In genomic region chr11:117022526-117022925, GRCh38 we compare ENCODE assay signal across 13 cellular contexts.
A peak's percentile ranks its signal among the peaks of the same experiment; 100 is the strongest.
DNase-seq lines count a peak whose midpoint lies in the region; ATAC-seq and TF ChIP-seq lines count a peak whose summit lies in the region.
"Had no signal": no experiment of that assay in that cellular context is flagged by ENCODE, and none has a peak within 500 bp of the region (broad histone marks: within the 10 kb centered on the region; RNA-seq: fewer than 3 reads in every experiment).

No MANE protein-coding gene starts in this region.

- no peaks in the 10 kb centered on the region for H3K9me3 ChIP-seq in CD4-positive, CD25-positive, alpha-beta regulatory T cell (ENCODE audit: control insufficient read depth in 2 of 2, low read length in 2 of 2)
- no peaks in the 10 kb centered on the region for H3K9me3 ChIP-seq in ascending aorta
- H3K9me3 ChIP-seq: thyroid gland had no signal

- H3K4me1 Mint-ChIP-seq in CD4-positive, CD25-positive, alpha-beta regulatory T cell, result peaks cover 36 to 80% (median 66%) of the 10 kb centered on the region in 4 donors
- peaks cover 82% of the 10 kb centered on the region for H3K4me1 Mint-ChIP-seq in activated CD8-positive, alpha-beta T cell treated with anti-CD3 and anti-CD28 coated beads for 36 hours (ENCODE audit: low read depth)
- H3K4me1 Mint-ChIP-seq in naive B cell, result peaks cover 61 to 93% (median 76%) of the 10 kb centered on the region in 3 donors

- peak; percentile 55 to 56 for ATAC-seq in CD4-positive, CD25-positive, alpha-beta regulatory T cell (ENCODE audit: low read depth in 2 of 2)
- peak; percentile 40 for ATAC-seq in GM18499 (IDR thresholded peaks at IDR 0.05; ENCODE audit: insufficient read depth, unreplicated experiment)
- peak; percentile 56 for ATAC-seq in activated CD8-positive, alpha-beta T cell treated with anti-CD3 and anti-CD28 coated beads for 36 hours
- ATAC-seq in naive B cell (ENCODE audit: low read depth in 2 of 2), result no peak
- no peak for ATAC-seq in GM18858 (IDR thresholded peaks at IDR 0.05; ENCODE audit: unreplicated experiment)
- ATAC-seq: sciatic nerve had no signal

- peak overlapping the region; percentile 39 for H3K27ac ChIP-seq in CD4-positive, CD25-positive, alpha-beta regulatory T cell (ENCODE audit: insufficient read depth, low read length, poor library complexity, severe bottlenecking)
- H3K27ac ChIP-seq in ascending aorta, result no peak overlapping the region

- H3K27me3 ChIP-seq in CD4-positive, CD25-positive, alpha-beta regulatory T cell (ENCODE audit: control insufficient read depth, insufficient read depth, low read length), result no peaks in the 10 kb centered on the region
- H3K27me3 ChIP-seq in ascending aorta, result no peaks in the 10 kb centered on the region
- H3K27me3 ChIP-seq: thyroid gland had no signal

- H3K36me3 ChIP-seq in CD4-positive, CD25-positive, alpha-beta regulatory T cell (ENCODE audit: control insufficient read depth, insufficient read depth, low read length), result no peaks in the 10 kb centered on the region
- no peaks in the 10 kb centered on the region for H3K36me3 ChIP-seq in ascending aorta
- H3K36me3 ChIP-seq: thyroid gland had no signal

- DNase-seq in CD4-positive, CD25-positive, alpha-beta regulatory T cell, result peak in 2 of 3 donors; percentile 58 to 72
- peak; percentile 21 for DNase-seq in activated CD8-positive, alpha-beta T cell treated with anti-CD3 and anti-CD28 coated beads for 36 hours
- DNase-seq in naive B cell, result no peak
- no peak for DNase-seq in HK-2 (ENCODE audit: unreplicated experiment)
- DNase-seq in ascending aorta (ENCODE audit: low spot score in 2 of 2), result no peak
- no peak for DNase-seq in activated effector memory CD4-positive, alpha-beta T cell treated with anti-CD3 and anti-CD28 coated beads, Interleukin-2, amount 50 U/mL, for 16 hours
- DNase-seq: activated CD4-positive, alpha-beta T cell treated with anti-CD3 and anti-CD28 coated beads for 48 hours; Calu3; NCI-H2081; thyroid gland had no signal

- peak overlapping the region; percentile 43 for H3K4me3 ChIP-seq in CD4-positive, CD25-positive, alpha-beta regulatory T cell (ENCODE audit: low read depth, low read length)
- H3K4me3 ChIP-seq in ascending aorta, result no peak overlapping the region
- H3K4me3 ChIP-seq: thyroid gland had no signal

- peaks cover 0 to 1% (median 0%) of the 10 kb centered on the region in 7 donors for H3K9me3 Mint-ChIP-seq in CD4-positive, CD25-positive, alpha-beta regulatory T cell
- peaks cover 1% of the 10 kb centered on the region for H3K9me3 Mint-ChIP-seq in activated CD8-positive, alpha-beta T cell treated with anti-CD3 and anti-CD28 coated beads for 36 hours
- H3K9me3 Mint-ChIP-seq in naive B cell, result no peaks in the 10 kb centered on the region

- peaks cover 43% of the 10 kb centered on the region for H3K4me1 ChIP-seq in CD4-positive, CD25-positive, alpha-beta regulatory T cell (ENCODE audit: control insufficient read depth, insufficient read depth, low read length, poor library complexity, severe bottlenecking)
- no peaks in the 10 kb centered on the region for H3K4me1 ChIP-seq in ascending aorta

- H3K27ac Mint-ChIP-seq in CD4-positive, CD25-positive, alpha-beta regulatory T cell, result peak overlapping the region; percentile 0 to 60 (median 55)
- H3K27ac Mint-ChIP-seq in activated CD8-positive, alpha-beta T cell treated with anti-CD3 and anti-CD28 coated beads for 36 hours, result peak overlapping the region; percentile 79
- H3K27ac Mint-ChIP-seq in naive B cell, result peak overlapping the region in 5 of 6 donors; percentile 0 to 91 (median 63)

- no peaks in the 10 kb centered on the region for H3K36me3 Mint-ChIP-seq in CD4-positive, CD25-positive, alpha-beta regulatory T cell
- H3K36me3 Mint-ChIP-seq in activated CD8-positive, alpha-beta T cell treated with anti-CD3 and anti-CD28 coated beads for 36 hours (ENCODE audit: low read depth), result peaks cover 2% of the 10 kb centered on the region
- H3K36me3 Mint-ChIP-seq in naive B cell, result no peaks in the 10 kb centered on the region

- intact Hi-C loops in activated CD8-positive, alpha-beta T cell treated with anti-CD3 and anti-CD28 coated beads for 36 hours (cut with micrococcal nuclease), result loop anchor here (2.0 to 5.0 kb wide), 2 partner anchors 35 to 72 kb away; no protein-coding TSS in a partner anchor
- intact Hi-C loops in ascending aorta (cut with DNase I), result no loop called here

- POLR2A ChIA-PET in activated CD8-positive, alpha-beta T cell treated with anti-CD3 and anti-CD28 coated beads for 36 hours (lab: Charles Lee), result no interaction called here

- TF ChIP-seq CTCF in activated CD8-positive, alpha-beta T cell treated with anti-CD3 and anti-CD28 coated beads for 36 hours (IDR thresholded peaks at IDR 0.05), result no peak
- no peak for TF ChIP-seq CTCF in ascending aorta (IDR thresholded peaks at IDR 0.05)

- H3K4me3 Mint-ChIP-seq in CD4-positive, CD25-positive, alpha-beta regulatory T cell, result peak overlapping the region; percentile 7 to 68 (median 36)
- H3K4me3 Mint-ChIP-seq in activated CD8-positive, alpha-beta T cell treated with anti-CD3 and anti-CD28 coated beads for 36 hours, result peak overlapping the region; percentile 0
- H3K4me3 Mint-ChIP-seq in naive B cell, result peak overlapping the region in 3 of 8 donors; percentile 0 to 37 (median 25)

- CTCF ChIA-PET in activated CD8-positive, alpha-beta T cell treated with anti-CD3 and anti-CD28 coated beads for 36 hours (lab: Charles Lee), result no interaction called here

- no peaks in the 10 kb centered on the region for H3K27me3 Mint-ChIP-seq in CD4-positive, CD25-positive, alpha-beta regulatory T cell
- no peaks in the 10 kb centered on the region for H3K27me3 Mint-ChIP-seq in activated CD8-positive, alpha-beta T cell treated with anti-CD3 and anti-CD28 coated beads for 36 hours
- no peaks in the 10 kb centered on the region for H3K27me3 Mint-ChIP-seq in naive B cell

Comparison
In these comparisons a context has a peak if more than half of its experiments do, and no peak if none do; other contexts are left out.
1. ATAC-seq: peak in CD4-positive, CD25-positive, alpha-beta regulatory T cell (2 of 2), GM18499 (single experiment) and activated CD8-positive, alpha-beta T cell treated with anti-CD3 and anti-CD28 coated beads for 36 hours (single experiment); none in naive B cell (0 of 2) and GM18858 (single experiment).
2. DNase-seq: peak in CD4-positive, CD25-positive, alpha-beta regulatory T cell (2 of 3) and activated CD8-positive, alpha-beta T cell treated with anti-CD3 and anti-CD28 coated beads for 36 hours (single experiment); none in naive B cell (single experiment), HK-2 (single experiment), ascending aorta (0 of 2) and activated effector memory CD4-positive, alpha-beta T cell treated with anti-CD3 and anti-CD28 coated beads, Interleukin-2, amount 50 U/mL, for 16 hours (single experiment).
3. Peak in every context shown above with its lines, with median percentiles within 50 percentile points of each other: H3K27ac Mint-ChIP-seq.